40 cellular contexts compared by ENCODE assay signal in the genomic region with DNA sequence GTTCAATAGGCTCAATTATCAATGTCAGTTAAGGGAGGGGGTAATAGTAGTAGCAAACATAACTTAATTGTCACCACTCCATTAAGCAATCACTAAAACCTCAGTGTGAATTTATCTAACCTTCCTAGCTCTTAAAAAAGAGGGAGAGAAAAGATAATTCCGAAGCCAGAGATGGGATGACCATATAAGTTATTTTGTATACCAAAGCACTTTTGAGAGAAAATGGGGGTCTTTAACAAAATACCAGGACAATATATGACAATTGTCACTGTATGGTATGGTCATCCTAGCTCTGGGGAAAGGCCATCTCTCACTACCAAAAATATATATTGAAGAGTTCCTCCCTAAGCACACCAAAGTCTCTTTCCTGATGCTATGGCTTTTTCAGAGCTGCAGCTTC. TPM values are rescaled to one million over a fixed set of nuclear protein-coding genes. Genes with fewer than 3 reads are reported as not detected.
"Had no signal": no experiment of that assay in that cellular context is flagged by ENCODE, and none has a peak within 500 bp of the region (broad histone marks: within the 10 kb centered on the region; RNA-seq: fewer than 3 reads in every experiment).

No MANE protein-coding gene starts in this region.

- H3K4me3 Mint-ChIP-seq: activated naive CD4-positive, alpha-beta T cell treated with anti-CD3 and anti-CD28 coated beads for 36 hours; activated naive CD4-positive, alpha-beta T cell treated with anti-CD3 and anti-CD28 coated beads, Interleukin-2, amount 10 ng/mL, durations not matched to agents 7 days and 5 days; activated naive CD4-positive, alpha-beta T cell treated with anti-CD3 and anti-CD28 coated beads, Interleukin-2, amount 50 U/mL, for 24 hours; activated naive CD8-positive, alpha-beta T cell; activated naive CD8-positive, alpha-beta T cell treated with anti-CD3 and anti-CD28 coated beads for 36 hours; activated naive CD8-positive, alpha-beta T cell treated with anti-CD3 and anti-CD28 coated beads, Interleukin-2, amount 10 ng/mL, durations not matched to agents 7 days and 5 days; activated naive CD8-positive, alpha-beta T cell treated with anti-CD3 and anti-CD28 coated beads, Interleukin-2, amount 50 U/mL, for 24 hours; activated T-cell treated with anti-CD3 and anti-CD28 coated beads, Interleukin-2, amount 50 U/mL, for 24 hours; activated T-cell treated with anti-CD3 and anti-CD28 coated beads, Interleukin-2, amount 50 U/mL, for 4 hours; activated T-cell treated with anti-CD3 and anti-CD28 coated beads, Interleukin-2, amount 50 U/mL, for 72 hours; activated T-helper 1 cell treated with anti-CD3 and anti-CD28 coated beads, Interleukin-12 subunit alpha, Interleukin-12 subunit beta, Interleukin-2, Interleukin-4 antibody, amounts not matched to agents 30 ng/mL and 10 ng/mL and 1 ng/mL, durations not matched to agents 14 hours and 24 hours and 36 hours; activated T-helper 17 cell treated with anti-CD3 and anti-CD28 coated beads, Interleukin-2, amount 50 U/mL, for 72 hours; brain; central memory CD8-positive, alpha-beta T cell had no signal

- H3K4me3 ChIP-seq: adrenal gland, ascending aorta, body of pancreas, breast epithelium, cardiac muscle cell had no signal

- H3K4me1 ChIP-seq: adrenal gland, ascending aorta, body of pancreas, breast epithelium had no signal

- H3K27ac ChIP-seq: adrenal gland, ascending aorta, body of pancreas, brain microvascular endothelial cell, breast epithelium, cardiac muscle cell had no signal

- H3K27ac Mint-ChIP-seq: activated naive CD4-positive, alpha-beta T cell treated with anti-CD3 and anti-CD28 coated beads for 36 hours; activated naive CD4-positive, alpha-beta T cell treated with anti-CD3 and anti-CD28 coated beads, Interleukin-2, amount 10 ng/mL, durations not matched to agents 7 days and 5 days; activated naive CD4-positive, alpha-beta T cell treated with anti-CD3 and anti-CD28 coated beads, Interleukin-2, amount 50 U/mL, for 24 hours; activated naive CD4-positive, alpha-beta T cell treated with anti-CD3 and anti-CD28 coated beads, Interleukin-2, amount 50 U/mL, for 72 hours; activated naive CD8-positive, alpha-beta T cell; activated naive CD8-positive, alpha-beta T cell treated with anti-CD3 and anti-CD28 coated beads for 36 hours; activated naive CD8-positive, alpha-beta T cell treated with anti-CD3 and anti-CD28 coated beads, Interleukin-2, amount 10 ng/mL, durations not matched to agents 7 days and 5 days; activated naive CD8-positive, alpha-beta T cell treated with anti-CD3 and anti-CD28 coated beads, Interleukin-2, amount 50 U/mL, for 24 hours; activated T-cell treated with anti-CD3 and anti-CD28 coated beads, Interleukin-2, amount 50 U/mL, for 24 hours; activated T-cell treated with anti-CD3 and anti-CD28 coated beads, Interleukin-2, amount 50 U/mL, for 72 hours; activated T-helper 1 cell treated with anti-CD3 and anti-CD28 coated beads, Interleukin-12 subunit alpha, Interleukin-12 subunit beta, Interleukin-2, Interleukin-4 antibody, amounts not matched to agents 30 ng/mL and 10 ng/mL and 1 ng/mL, durations not matched to agents 14 hours and 24 hours and 36 hours; activated T-helper 17 cell treated with anti-CD3 and anti-CD28 coated beads, Interleukin-2, amount 50 U/mL, for 72 hours; activated T-helper 2 cell treated with anti-CD3 and anti-CD28 coated beads, Interferon-gamma antibody, Interleukin-2, Interleukin-4, amounts not matched to agents 10 μg/mL and 5 μg/mL and 100 μg/mL, durations not matched to agents 14 hours and 24 hours and 36 hours; brain had no signal

- H3K9me3 ChIP-seq: adrenal gland, ascending aorta, body of pancreas, breast epithelium had no signal

- DNase-seq: activated effector memory CD4-positive, alpha-beta T cell treated with anti-CD3 and anti-CD28 coated beads, Interleukin-2, amount 50 U/mL, for 16 hours; activated effector memory CD4-positive, alpha-beta T cell treated with Interleukin-2 at 50 U/mL for 16 hours; activated gamma-delta T cell; activated gamma-delta T cell treated with Interleukin-2 at 50 U/mL for 16 hours; activated naive CD4-positive, alpha-beta T cell; activated naive CD4-positive, alpha-beta T cell treated with anti-CD3 and anti-CD28 coated beads for 36 hours; activated naive CD4-positive, alpha-beta T cell treated with anti-CD3 and anti-CD28 coated beads, Interleukin-2, amount 10 ng/mL, durations not matched to agents 7 days and 5 days; activated naive CD4-positive, alpha-beta T cell treated with anti-CD3 and anti-CD28 coated beads, Interleukin-2, amount 50 U/mL, for 16 hours; activated naive CD4-positive, alpha-beta T cell treated with Interleukin-2 at 50 U/mL for 16 hours; activated naive CD8-positive, alpha-beta T cell treated with anti-CD3 and anti-CD28 coated beads for 36 hours; activated naive CD8-positive, alpha-beta T cell treated with anti-CD3 and anti-CD28 coated beads, Interleukin-2, amount 10 ng/mL, durations not matched to agents 7 days and 5 days; activated naive CD8-positive, alpha-beta T cell treated with anti-CD3 and anti-CD28 coated beads, Interleukin-2, amount 50 U/mL, for 24 hours; activated T-cell treated with anti-CD3 and anti-CD28 coated beads, Interleukin-2, amount 50 U/mL, for 24 hours; activated T-cell treated with anti-CD3 and anti-CD28 coated beads, Interleukin-2, amount 50 U/mL, for 4 hours; activated T-cell treated with anti-CD3 and anti-CD28 coated beads, Interleukin-2, amount 50 U/mL, for 48 hours; activated T-cell treated with anti-CD3 and anti-CD28 coated beads, Interleukin-2, amount 50 U/mL, for 72 hours; adrenal gland; amniotic stem cell; amygdala; anterior cingulate cortex; aorta; body of pancreas; brain microvascular endothelial cell; caudate nucleus; central memory CD4-positive, alpha-beta T cell; cerebellar nuclear complex had no signal

- H3K36me3 ChIP-seq: adrenal gland, ascending aorta, brain microvascular endothelial cell, breast epithelium had no signal

- H3K4me1 Mint-ChIP-seq: activated naive CD4-positive, alpha-beta T cell treated with anti-CD3 and anti-CD28 coated beads, Interleukin-2, amount 10 ng/mL, durations not matched to agents 7 days and 5 days; activated naive CD4-positive, alpha-beta T cell treated with anti-CD3 and anti-CD28 coated beads, Interleukin-2, amount 50 U/mL, for 24 hours; activated naive CD8-positive, alpha-beta T cell treated with anti-CD3 and anti-CD28 coated beads for 36 hours; activated naive CD8-positive, alpha-beta T cell treated with anti-CD3 and anti-CD28 coated beads, Interleukin-2, amount 10 ng/mL, durations not matched to agents 7 days and 5 days; activated naive CD8-positive, alpha-beta T cell treated with anti-CD3 and anti-CD28 coated beads, Interleukin-2, amount 50 U/mL, for 24 hours; activated T-helper 17 cell treated with anti-CD3 and anti-CD28 coated beads, Interleukin-2, amount 50 U/mL, for 72 hours; brain; central memory CD8-positive, alpha-beta T cell had no signal

- H3K9me3 Mint-ChIP-seq: activated naive CD8-positive, alpha-beta T cell treated with anti-CD3 and anti-CD28 coated beads for 36 hours; activated naive CD8-positive, alpha-beta T cell treated with anti-CD3 and anti-CD28 coated beads, Interleukin-2, amount 10 ng/mL, durations not matched to agents 7 days and 5 days; activated naive CD8-positive, alpha-beta T cell treated with anti-CD3 and anti-CD28 coated beads, Interleukin-2, amount 50 U/mL, for 24 hours; activated T-cell treated with anti-CD3 and anti-CD28 coated beads, Interleukin-2, amount 50 U/mL, for 24 hours; activated T-helper 17 cell treated with anti-CD3 and anti-CD28 coated beads, Interleukin-2, amount 50 U/mL, for 72 hours; brain had no signal

- H3K27me3 ChIP-seq: adrenal gland, ascending aorta, body of pancreas, brain microvascular endothelial cell, breast epithelium, cardiac muscle cell had no signal

- ATAC-seq: activated naive CD4-positive, alpha-beta T cell treated with anti-CD3 and anti-CD28 coated beads, Interleukin-2, amount 50 U/mL, for 72 hours; activated naive CD8-positive, alpha-beta T cell treated with anti-CD3 and anti-CD28 coated beads, Interleukin-2, amount 50 U/mL, for 24 hours; activated T-cell treated with anti-CD3 and anti-CD28 coated beads, Interleukin-2, amount 50 U/mL, for 4 hours; activated T-cell treated with anti-CD3 and anti-CD28 coated beads, Interleukin-2, amount 50 U/mL, for 72 hours; activated T-helper 17 cell treated with anti-CD3 and anti-CD28 coated beads, Interleukin-2, amount 50 U/mL, for 72 hours; body of pancreas had no signal

- H3K27me3 Mint-ChIP-seq: activated naive CD4-positive, alpha-beta T cell treated with anti-CD3 and anti-CD28 coated beads, Interleukin-2, amount 10 ng/mL, durations not matched to agents 7 days and 5 days; activated naive CD4-positive, alpha-beta T cell treated with anti-CD3 and anti-CD28 coated beads, Interleukin-2, amount 50 U/mL, for 24 hours; activated naive CD8-positive, alpha-beta T cell; activated naive CD8-positive, alpha-beta T cell treated with anti-CD3 and anti-CD28 coated beads for 36 hours; activated naive CD8-positive, alpha-beta T cell treated with anti-CD3 and anti-CD28 coated beads, Interleukin-2, amount 10 ng/mL, durations not matched to agents 7 days and 5 days; activated naive CD8-positive, alpha-beta T cell treated with anti-CD3 and anti-CD28 coated beads, Interleukin-2, amount 50 U/mL, for 24 hours; activated T-cell treated with anti-CD3 and anti-CD28 coated beads, Interleukin-2, amount 50 U/mL, for 24 hours; activated T-helper 17 cell treated with anti-CD3 and anti-CD28 coated beads, Interleukin-2, amount 50 U/mL, for 72 hours; central memory CD8-positive, alpha-beta T cell had no signal

- FAIRE-seq: astrocyte, bronchial epithelial cell had no signal

- H3K36me3 Mint-ChIP-seq: activated naive CD4-positive, alpha-beta T cell treated with anti-CD3 and anti-CD28 coated beads, Interleukin-2, amount 10 ng/mL, durations not matched to agents 7 days and 5 days; activated naive CD4-positive, alpha-beta T cell treated with anti-CD3 and anti-CD28 coated beads, Interleukin-2, amount 50 U/mL, for 24 hours; activated naive CD4-positive, alpha-beta T cell treated with anti-CD3 and anti-CD28 coated beads, Interleukin-2, amount 50 U/mL, for 72 hours; activated naive CD8-positive, alpha-beta T cell; activated naive CD8-positive, alpha-beta T cell treated with anti-CD3 and anti-CD28 coated beads for 36 hours; activated naive CD8-positive, alpha-beta T cell treated with anti-CD3 and anti-CD28 coated beads, Interleukin-2, amount 10 ng/mL, durations not matched to agents 7 days and 5 days; brain had no signal

RNA-seq across cellular contexts. Expression of gene SPHKAP, which starts 55.1 kb away (rescaled TPM):
- total RNA-seq: activated naive CD4-positive, alpha-beta T cell treated with anti-CD3 and anti-CD28 coated beads for 36 hours; activated naive CD4-positive, alpha-beta T cell treated with anti-CD3 and anti-CD28 coated beads, Interleukin-2, amount 50 U/mL, for 72 hours; activated naive CD8-positive, alpha-beta T cell treated with anti-CD3 and anti-CD28 coated beads for 36 hours; activated naive CD8-positive, alpha-beta T cell treated with anti-CD3 and anti-CD28 coated beads, Interleukin-2, amount 10 ng/mL, durations not matched to agents 7 days and 5 days; activated T-cell treated with anti-CD3 and anti-CD28 coated beads, Interleukin-2, amount 50 U/mL, for 4 hours; activated T-cell treated with anti-CD3 and anti-CD28 coated beads, Interleukin-2, amount 50 U/mL, for 72 hours; activated T-helper 1 cell treated with anti-CD3 and anti-CD28 coated beads, Interleukin-12 subunit alpha, Interleukin-12 subunit beta, Interleukin-2, Interleukin-4 antibody, amounts not matched to agents 30 ng/mL and 10 ng/mL and 1 ng/mL, durations not matched to agents 14 hours and 24 hours and 36 hours; activated T-helper 17 cell treated with anti-CD3 and anti-CD28 coated beads, Interleukin-2, amount 50 U/mL, for 72 hours; activated T-helper 2 cell treated with anti-CD3 and anti-CD28 coated beads, Interferon-gamma antibody, Interleukin-2, Interleukin-4, amounts not matched to agents 10 μg/mL and 5 μg/mL and 100 μg/mL, durations not matched to agents 14 hours and 24 hours and 36 hours; ascending aorta; astrocyte; body of pancreas; bronchial epithelial cell; chondrocyte had no signal
- polyA plus RNA-seq: aorta had no signal
